Comparison of ENCODE assay signal across 1 cellular context in the genomic region with DNA sequence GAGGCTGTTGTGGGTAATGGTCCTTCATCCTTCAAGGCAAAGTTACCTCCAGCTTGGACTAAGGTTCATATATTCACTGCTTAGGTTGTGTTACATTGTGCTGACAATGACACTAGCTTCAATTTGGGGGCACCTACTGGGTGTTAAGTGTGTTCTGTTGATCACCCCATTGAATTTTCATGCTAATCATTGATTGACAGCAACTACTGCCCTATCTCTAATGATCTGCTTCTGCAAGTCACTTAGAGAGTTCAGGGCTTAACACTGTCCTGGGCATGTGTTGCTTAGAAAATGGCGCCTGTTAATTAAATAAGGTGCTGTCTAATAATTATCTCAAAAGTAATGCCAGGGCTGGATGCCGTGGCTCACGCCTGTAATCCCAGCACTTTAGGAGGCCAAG.
TF ChIP-seq lines count a peak whose summit lies in the region.

No MANE protein-coding gene starts in this region.

TF ChIP-seq in liver, 16 proteins besides CTCF, POLR2A, EP300 and RAD21 (continued from another document):
- TF ChIP-seq, protein P1, sequence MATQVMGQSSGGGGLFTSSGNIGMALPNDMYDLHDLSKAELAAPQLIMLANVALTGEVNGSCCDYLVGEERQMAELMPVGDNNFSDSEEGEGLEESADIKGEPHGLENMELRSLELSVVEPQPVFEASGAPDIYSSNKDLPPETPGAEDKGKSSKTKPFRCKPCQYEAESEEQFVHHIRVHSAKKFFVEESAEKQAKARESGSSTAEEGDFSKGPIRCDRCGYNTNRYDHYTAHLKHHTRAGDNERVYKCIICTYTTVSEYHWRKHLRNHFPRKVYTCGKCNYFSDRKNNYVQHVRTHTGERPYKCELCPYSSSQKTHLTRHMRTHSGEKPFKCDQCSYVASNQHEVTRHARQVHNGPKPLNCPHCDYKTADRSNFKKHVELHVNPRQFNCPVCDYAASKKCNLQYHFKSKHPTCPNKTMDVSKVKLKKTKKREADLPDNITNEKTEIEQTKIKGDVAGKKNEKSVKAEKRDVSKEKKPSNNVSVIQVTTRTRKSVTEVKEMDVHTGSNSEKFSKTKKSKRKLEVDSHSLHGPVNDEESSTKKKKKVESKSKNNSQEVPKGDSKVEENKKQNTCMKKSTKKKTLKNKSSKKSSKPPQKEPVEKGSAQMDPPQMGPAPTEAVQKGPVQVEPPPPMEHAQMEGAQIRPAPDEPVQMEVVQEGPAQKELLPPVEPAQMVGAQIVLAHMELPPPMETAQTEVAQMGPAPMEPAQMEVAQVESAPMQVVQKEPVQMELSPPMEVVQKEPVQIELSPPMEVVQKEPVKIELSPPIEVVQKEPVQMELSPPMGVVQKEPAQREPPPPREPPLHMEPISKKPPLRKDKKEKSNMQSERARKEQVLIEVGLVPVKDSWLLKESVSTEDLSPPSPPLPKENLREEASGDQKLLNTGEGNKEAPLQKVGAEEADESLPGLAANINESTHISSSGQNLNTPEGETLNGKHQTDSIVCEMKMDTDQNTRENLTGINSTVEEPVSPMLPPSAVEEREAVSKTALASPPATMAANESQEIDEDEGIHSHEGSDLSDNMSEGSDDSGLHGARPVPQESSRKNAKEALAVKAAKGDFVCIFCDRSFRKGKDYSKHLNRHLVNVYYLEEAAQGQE (IDR thresholded peaks at IDR 0.05): no peak
- no peak for TF ChIP-seq HNF4G (IDR thresholded peaks at IDR 0.05)
- TF ChIP-seq TAF1 (conservative IDR thresholded peaks at IDR 0.05): no peak
- no peak for TF ChIP-seq RXRA (IDR thresholded peaks at IDR 0.05)
- TF ChIP-seq, protein P2, sequence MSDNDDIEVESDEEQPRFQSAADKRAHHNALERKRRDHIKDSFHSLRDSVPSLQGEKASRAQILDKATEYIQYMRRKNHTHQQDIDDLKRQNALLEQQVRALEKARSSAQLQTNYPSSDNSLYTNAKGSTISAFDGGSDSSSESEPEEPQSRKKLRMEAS (IDR thresholded peaks at IDR 0.05): no peak
- TF ChIP-seq JUND (IDR thresholded peaks at IDR 0.05): no peak
- TF ChIP-seq HNF4A (conservative IDR thresholded peaks at IDR 0.05): no peak
- no peak for TF ChIP-seq SP1 (IDR thresholded peaks at IDR 0.05)
- no peak for TF ChIP-seq NR2F2 (IDR thresholded peaks at IDR 0.05)
- no peak for TF ChIP-seq EGR1 (IDR thresholded peaks at IDR 0.05; ENCODE audit: low read depth in 2 of 2)
- TF ChIP-seq ATF3 (IDR thresholded peaks at IDR 0.05): no peak
- no peak for TF ChIP-seq FOXA2 (IDR thresholded peaks at IDR 0.05)
- no peak for TF ChIP-seq FOXA1 (IDR thresholded peaks at IDR 0.05)
- no peak for TF ChIP-seq ZBTB33 (IDR thresholded peaks at IDR 0.05)
